23 cellular contexts compared by ENCODE assay signal in the genomic region with DNA sequence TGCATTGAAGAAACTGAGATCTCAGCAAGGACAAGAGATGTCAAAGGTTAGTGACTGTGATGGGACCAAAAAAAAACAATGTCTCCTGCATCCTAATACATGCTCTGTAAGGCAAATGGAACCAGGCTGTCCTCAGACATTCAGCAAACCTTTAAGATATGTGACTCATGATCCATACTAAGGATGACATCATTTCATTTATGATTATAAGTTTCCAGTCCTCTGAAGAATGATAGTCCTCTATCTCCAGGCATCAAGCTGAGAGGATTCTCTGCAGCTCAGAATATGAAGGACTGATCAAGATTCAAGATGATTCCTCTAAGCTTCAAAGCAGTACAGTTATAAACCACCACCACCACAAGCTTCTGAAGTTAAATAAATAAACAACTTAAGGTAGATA. TPM values are rescaled to one million over a fixed set of nuclear protein-coding genes. Genes with fewer than 3 reads are reported as not detected.
DNase-seq lines count a peak whose midpoint lies in the region; FAIRE-seq and TF ChIP-seq lines count a peak whose summit lies in the region.
"Had no signal": no experiment of that assay in that cellular context is flagged by ENCODE, and none has a peak within 500 bp of the region (broad histone marks: within the 10 kb centered on the region; RNA-seq: fewer than 3 reads in every experiment).

No MANE protein-coding gene starts in this region.

- no peak overlapping the region for H3K9ac ChIP-seq in endothelial cell of umbilical vein (replicated peaks; ENCODE audit: extremely low read depth, insufficient read depth, low read length)

- no peaks in the 10 kb centered on the region for H3K79me2 ChIP-seq in endothelial cell of umbilical vein (ENCODE audit: control insufficient read depth, insufficient read depth, low read length)

- no TSS peak for BruUV-seq in A673 (replicated peaks; lab: Mats Ljungman, UMichigan)
- no TSS peak for BruUV-seq in endothelial cell of umbilical vein (replicated peaks; lab: Mats Ljungman, UMichigan)

- CTCF ChIA-PET in A673 (lab: Charles Lee) (interaction anchor here (0.6 kb wide), 1 partner anchor 375 kb away, joined by 3 read pairs; no protein-coding TSS in a partner anchor), endothelial cell of umbilical vein (lab: Charles Lee) (interaction anchor here (0.8 to 12.3 kb wide), 11 partner anchors 11 to 463 kb away, joined by 3 to 267 read pairs (median 30); no protein-coding TSS in a partner anchor)

- POLR2A ChIA-PET in A673 (lab: Charles Lee; ENCODE audit: low non-redundant PET) (no interaction called here), endothelial cell of umbilical vein (lab: Charles Lee) (no interaction called here)

- no peak for FAIRE-seq in RCC 7860 (lab: Jason Lieb, UNC)
- FAIRE-seq in endothelial cell of umbilical vein (lab: Jason Lieb, UNC): peak; percentile 48
- FAIRE-seq: H1 had no signal

- H3K27me3 ChIP-seq in A673 (replicated peaks; ENCODE audit: insufficient read depth, low read depth, low read length, poor library complexity): no peaks in the 10 kb centered on the region
- H3K27me3 ChIP-seq in endothelial cell of umbilical vein (ENCODE audit: control insufficient read depth in 2 of 2, insufficient read depth in 2 of 2, low read length in 2 of 2): no peaks in the 10 kb centered on the region
- H3K27me3 ChIP-seq: uterus had no signal

- intact Hi-C loops in A673 (cut with micrococcal nuclease; ENCODE audit: unreplicated experiment) (loop anchor here (5.0 kb wide), 2 partner anchors 125 to 335 kb away; no protein-coding TSS in a partner anchor), endothelial cell of umbilical vein (cut with micrococcal nuclease) (loop anchor here (5.0 kb wide), 2 partner anchors 190 to 465 kb away; no protein-coding TSS in a partner anchor)

- no peak overlapping the region for H3K27ac ChIP-seq in A673 (ENCODE audit: low read depth, low read length, poor library complexity, severe bottlenecking)
- no peak overlapping the region for H3K27ac ChIP-seq in endothelial cell of umbilical vein (ENCODE audit: insufficient read depth, low read depth, low read length)
- H3K27ac ChIP-seq: left ventricle myocardium inferior, psoas muscle, uterus had no signal

- H3K4me1 ChIP-seq in A673 (ENCODE audit: insufficient read depth, low read length, poor library complexity, severe bottlenecking): peaks cover 6% of the 10 kb centered on the region
- no peaks in the 10 kb centered on the region for H3K4me1 ChIP-seq in endothelial cell of umbilical vein (ENCODE audit: control insufficient read depth, extremely low read depth, insufficient read depth, low read length)
- H3K4me1 ChIP-seq: left ventricle myocardium inferior, psoas muscle, uterus had no signal

- no peaks in the 10 kb centered on the region for H3K9me3 ChIP-seq in A673 (ENCODE audit: low read depth, low read length, poor library complexity, severe bottlenecking)
- H3K9me3 ChIP-seq in endothelial cell of umbilical vein (replicated peaks; ENCODE audit: control insufficient read depth, insufficient read depth, low read length): no peaks in the 10 kb centered on the region
- H3K9me3 ChIP-seq: psoas muscle, uterus had no signal

- no peak for TF ChIP-seq CTCF in A673 (conservative IDR thresholded peaks at IDR 0.05; ENCODE audit: low read depth, low read length)
- TF ChIP-seq CTCF in endothelial cell of umbilical vein (IDR thresholded peaks at IDR 0.05; ENCODE audit: extremely low read depth in 1 of 2, insufficient read depth in 1 of 2, low read depth in 1 of 2, low read length in 2 of 2): no peak

- TF ChIP-seq POLR2A in endothelial cell of umbilical vein (IDR thresholded peaks at IDR 0.05; ENCODE audit: low read depth, low read length): no peak

- H3K9me1 ChIP-seq in endothelial cell of umbilical vein (replicated peaks; ENCODE audit: control insufficient read depth, extremely low read depth, insufficient read depth, low read length): no peaks in the 10 kb centered on the region

- H3K4me3 ChIP-seq in A673 (ENCODE audit: low read depth, low read length, poor library complexity, severe bottlenecking) (no peak overlapping the region), endothelial cell of umbilical vein (replicated peaks in 1 of 3; ENCODE audit: insufficient read depth in 1 of 3, low read depth in 1 of 3, low read length in 3 of 3) (no peak overlapping the region)
- H3K4me3 ChIP-seq: left ventricle myocardium inferior, psoas muscle, uterus had no signal

- no peak overlapping the region for H3K4me2 ChIP-seq in endothelial cell of umbilical vein (ENCODE audit: insufficient read depth, low read length)

- DNase-seq in A673 (ENCODE audit: low spot score) (peak; percentile 26), EH (ENCODE audit: low read depth) (peak; percentile 32), RCC 7860 (ENCODE audit: low spot score) (peak; percentile 21), endothelial cell of umbilical vein (ENCODE audit: low read depth, low spot score) (no peak), T-helper 9 cell (no peak), NCI-H82 treated with DMSO at 0.1 percent for 48 hours (lab: John Stamatoyannopoulos, UW; ENCODE audit: unreplicated experiment) (no peak), islet precursor cell (no peak)
- DNase-seq: activated CD4-positive, alpha-beta T cell treated with anti-CD3 and anti-CD28 coated beads for 48 hours; activated naive CD4-positive, alpha-beta T cell treated with anti-CD3 and anti-CD28 coated beads for 36 hours; central memory CD4-positive, alpha-beta T cell; hypothalamus; left ventricle myocardium inferior; naive B cell; NCI-H1105 treated with DMSO at 0.1 percent for 48 hours; NCI-H1930; NCI-H524 treated with DMSO at 0.1 percent for 48 hours; psoas muscle; RPMI8226; stimulated activated CD4-positive, alpha-beta T cell treated with anti-CD3 and anti-CD28 coated beads, Interleukin-15, amount 100 ng/mL, for 24 hours; stimulated activated naive CD4-positive, alpha-beta T cell; T-helper 17 cell; uterus had no signal

- no peaks in the 10 kb centered on the region for H4K20me1 ChIP-seq in endothelial cell of umbilical vein (replicated peaks; ENCODE audit: control insufficient read depth, extremely low read depth, insufficient read depth, low read length)

- H3K36me3 ChIP-seq in A673 (ENCODE audit: insufficient read depth, low read length, poor library complexity, severe bottlenecking): no peaks in the 10 kb centered on the region
- no peaks in the 10 kb centered on the region for H3K36me3 ChIP-seq in endothelial cell of umbilical vein (ENCODE audit: control insufficient read depth in 2 of 2, extremely low read depth in 1 of 2, insufficient read depth in 2 of 2, low read length in 2 of 2)
- H3K36me3 ChIP-seq: left ventricle myocardium inferior, uterus had no signal

- no peak overlapping the region for H2AFZ ChIP-seq in endothelial cell of umbilical vein (ENCODE audit: low read depth, low read length)

- dilution Hi-C loops in endothelial cell of umbilical vein (cut with MboI; ENCODE audit: extremely low pct_ligation_motif_present, low sequenced_read_pairs): loop anchor here (25.0 kb wide), 1 partner anchor 345 kb away; no protein-coding TSS in a partner anchor

TF ChIP-seq in endothelial cell of umbilical vein, 7 proteins besides CTCF, POLR2A, EP300 and RAD21:
- TF ChIP-seq FOS (IDR thresholded peaks at IDR 0.05; ENCODE audit: borderline replicate concordance, insufficient read depth, low read length): peak; percentile 66
- TF ChIP-seq GATA2 (IDR thresholded peaks at IDR 0.05; ENCODE audit: insufficient read depth, insufficient read length, low read depth, low read length): no peak
- TF ChIP-seq JUN (IDR thresholded peaks at IDR 0.05; ENCODE audit: borderline replicate concordance, insufficient read depth, insufficient read length, low read depth): peak; percentile 78
- TF ChIP-seq EZH2 (IDR thresholded peaks at IDR 0.05; ENCODE audit: borderline replicate concordance, low read depth, low read length, severe bottlenecking): no peak

RNA-seq across cellular contexts. Expression of gene SSR3, which starts 47.6 kb away (rescaled TPM):
- total RNA-seq in A673 (2021) (431 and 531 TPM in 2 replicates), endothelial cell of umbilical vein (355 and 370 TPM in 2 replicates)
- 155 and 160 TPM in 2 replicates for polyA plus RNA-seq in endothelial cell of umbilical vein
- polyA plus RNA-seq in endothelial cell of umbilical vein (2011; cell fraction: cytosol; rRNA removed): 213 and 219 TPM in 2 replicates
- 79.0 and 84.4 TPM in 2 replicates for polyA plus RNA-seq in endothelial cell of umbilical vein (2011; cell fraction: nucleus; rRNA removed)
- polyA plus RNA-seq in endothelial cell of umbilical vein (2012): 262 and 391 TPM in 2 replicates
- polyA minus RNA-seq in endothelial cell of umbilical vein: 558 and 653 TPM in 2 replicates
- 89.5 TPM for polyA minus RNA-seq in endothelial cell of umbilical vein (2011; cell fraction: cytosol; rRNA and poly(A)+ RNA removed)
- 108 and 116 TPM in 2 replicates for polyA minus RNA-seq in endothelial cell of umbilical vein (2011; cell fraction: nucleus; rRNA and poly(A)+ RNA removed)

Comparison
In these comparisons a context has a peak if more than half of its experiments do, and no peak if none do; other contexts are left out.
1. DNase-seq: peak in A673 (single experiment), EH (single experiment) and RCC 7860 (single experiment); none in endothelial cell of umbilical vein (single experiment), T-helper 9 cell (single experiment), NCI-H82 treated with DMSO at 0.1 percent for 48 hours (single experiment) and islet precursor cell (single experiment).